ENCODE assay signal across 1 cellular context in genomic region chr5:113115956-113116355, GRCh38.
A peak's percentile ranks its signal among the peaks of the same experiment; 100 is the strongest.
TF ChIP-seq lines count a peak whose summit lies in the region.

No MANE protein-coding gene starts in this region.

TF ChIP-seq in SK-N-SH, 30 proteins besides CTCF, POLR2A, EP300 and RAD21 (continued from another document):
- TF ChIP-seq YY1 (IDR thresholded peaks at IDR 0.05; ENCODE audit: low read depth) (no peak), RCOR1 (IDR thresholded peaks at IDR 0.05; ENCODE audit: low read length) (peak; percentile 78; the same call in 1 of the 2 replicates), FOXJ3 (CRISPR knock-in tag; IDR thresholded peaks at IDR 0.05) (peak; percentile 88), GATA2 (CRISPR knock-in tag; IDR thresholded peaks at IDR 0.05) (peak; percentile 96), JUND (IDR thresholded peaks at IDR 0.05) (no peak), MAX (IDR thresholded peaks at IDR 0.05; ENCODE audit: low read depth) (no peak), FOSL2 (IDR thresholded peaks at IDR 0.05; ENCODE audit: borderline replicate concordance, low read depth) (no peak), MXI1 (IDR thresholded peaks at IDR 0.05; ENCODE audit: low read depth, low read length) (peak; percentile 48; the same call in 1 of the 2 replicates), TAF1 (IDR thresholded peaks at IDR 0.05; ENCODE audit: borderline replicate concordance, low read depth, low read length) (no peak), NRF1 (IDR thresholded peaks at IDR 0.05; ENCODE audit: low read depth, low read length) (no peak)
- TF ChIP-seq, protein P1, sequence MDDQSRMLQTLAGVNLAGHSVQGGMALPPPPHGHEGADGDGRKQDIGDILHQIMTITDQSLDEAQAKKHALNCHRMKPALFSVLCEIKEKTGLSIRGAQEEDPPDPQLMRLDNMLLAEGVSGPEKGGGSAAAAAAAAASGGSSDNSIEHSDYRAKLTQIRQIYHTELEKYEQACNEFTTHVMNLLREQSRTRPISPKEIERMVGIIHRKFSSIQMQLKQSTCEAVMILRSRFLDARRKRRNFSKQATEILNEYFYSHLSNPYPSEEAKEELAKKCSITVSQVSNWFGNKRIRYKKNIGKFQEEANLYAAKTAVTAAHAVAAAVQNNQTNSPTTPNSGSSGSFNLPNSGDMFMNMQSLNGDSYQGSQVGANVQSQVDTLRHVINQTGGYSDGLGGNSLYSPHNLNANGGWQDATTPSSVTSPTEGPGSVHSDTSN (IDR thresholded peaks at IDR 0.05), result no peak
- TF ChIP-seq, protein P2, sequence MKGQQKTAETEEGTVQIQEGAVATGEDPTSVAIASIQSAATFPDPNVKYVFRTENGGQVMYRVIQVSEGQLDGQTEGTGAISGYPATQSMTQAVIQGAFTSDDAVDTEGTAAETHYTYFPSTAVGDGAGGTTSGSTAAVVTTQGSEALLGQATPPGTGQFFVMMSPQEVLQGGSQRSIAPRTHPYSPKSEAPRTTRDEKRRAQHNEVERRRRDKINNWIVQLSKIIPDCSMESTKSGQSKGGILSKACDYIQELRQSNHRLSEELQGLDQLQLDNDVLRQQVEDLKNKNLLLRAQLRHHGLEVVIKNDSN (IDR thresholded peaks at IDR 0.05; ENCODE audit: borderline replicate concordance, low read depth), result no peak
- TF ChIP-seq, protein P3, sequence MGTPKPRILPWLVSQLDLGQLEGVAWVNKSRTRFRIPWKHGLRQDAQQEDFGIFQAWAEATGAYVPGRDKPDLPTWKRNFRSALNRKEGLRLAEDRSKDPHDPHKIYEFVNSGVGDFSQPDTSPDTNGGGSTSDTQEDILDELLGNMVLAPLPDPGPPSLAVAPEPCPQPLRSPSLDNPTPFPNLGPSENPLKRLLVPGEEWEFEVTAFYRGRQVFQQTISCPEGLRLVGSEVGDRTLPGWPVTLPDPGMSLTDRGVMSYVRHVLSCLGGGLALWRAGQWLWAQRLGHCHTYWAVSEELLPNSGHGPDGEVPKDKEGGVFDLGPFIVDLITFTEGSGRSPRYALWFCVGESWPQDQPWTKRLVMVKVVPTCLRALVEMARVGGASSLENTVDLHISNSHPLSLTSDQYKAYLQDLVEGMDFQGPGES (IDR thresholded peaks at IDR 0.05; ENCODE audit: low read depth, low read length), result no peak
